In the genomic region with DNA sequence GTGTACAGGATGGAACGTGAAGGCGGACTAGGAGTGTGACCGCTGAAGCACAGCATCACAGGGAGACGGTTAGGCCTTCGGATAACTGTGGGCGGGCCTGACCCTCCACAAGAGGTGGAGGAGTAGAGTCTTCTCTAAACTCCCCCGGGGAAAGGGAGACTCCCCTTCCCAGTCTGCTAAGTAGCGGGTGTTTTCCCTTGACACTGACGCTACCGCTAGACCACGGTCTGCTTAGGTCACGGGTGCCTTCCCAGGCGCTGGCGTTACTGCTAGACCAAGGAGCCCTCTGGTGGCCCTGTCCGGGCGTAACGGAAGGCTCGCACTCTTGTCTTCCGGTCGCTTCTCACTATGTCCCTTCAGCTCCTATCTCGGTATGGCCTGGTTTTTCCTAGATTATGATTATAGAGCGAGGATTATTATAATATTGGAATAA, we compare ENCODE assay signal across 9 cellular contexts. TPM values are rescaled to one million over a fixed set of nuclear protein-coding genes. Genes with fewer than 3 reads are reported as not detected.
DNase-seq lines count a peak whose midpoint lies in the region; ATAC-seq and TF ChIP-seq lines count a peak whose summit lies in the region.
"Not testable (repeated sequence)": the region's sequence is repeated elsewhere in the genome, so short reads cannot be mapped to it uniquely, and the experiment has no call there.
"Had no signal": no experiment of that assay in that cellular context is flagged by ENCODE, and none has a peak within 500 bp of the region (broad histone marks: within the 10 kb centered on the region; RNA-seq: fewer than 3 reads in every experiment).

No MANE protein-coding gene starts in this region.

- not testable (repeated sequence) for H3K27me3 Mint-ChIP-seq in CD4-positive, CD25-positive, alpha-beta regulatory T cell; activated naive CD4-positive, alpha-beta T cell treated with anti-CD3 and anti-CD28 coated beads for 36 hours (ENCODE audit: low read depth); mesothelial cell of epicardium (ENCODE audit: low read depth)

- H3K27ac ChIP-seq in CD4-positive, CD25-positive, alpha-beta regulatory T cell (ENCODE audit: insufficient read depth, low read length, poor library complexity, severe bottlenecking): peak overlapping the region; percentile 55

- intact Hi-C loops in activated naive CD4-positive, alpha-beta T cell treated with anti-CD3 and anti-CD28 coated beads for 36 hours (cut with micrococcal nuclease): loop anchor here (1.0 to 5.0 kb wide), 6 partner anchors 35 to 198 kb away; a partner anchor contains a TSS

- H3K9me3 Mint-ChIP-seq in CD4-positive, CD25-positive, alpha-beta regulatory T cell; activated naive CD4-positive, alpha-beta T cell treated with anti-CD3 and anti-CD28 coated beads for 36 hours; mesothelial cell of epicardium: not testable (repeated sequence)

- peaks cover 4 to 20% (median 8%) of the 10 kb centered on the region in 4 donors for H3K4me1 Mint-ChIP-seq in CD4-positive, CD25-positive, alpha-beta regulatory T cell
- peaks cover 11% of the 10 kb centered on the region for H3K4me1 Mint-ChIP-seq in activated naive CD4-positive, alpha-beta T cell treated with anti-CD3 and anti-CD28 coated beads for 36 hours (ENCODE audit: low read depth)
- H3K4me1 Mint-ChIP-seq in mesothelial cell of epicardium: not testable (repeated sequence)

- peak; percentile 34 to 39 for ATAC-seq in CD4-positive, CD25-positive, alpha-beta regulatory T cell (ENCODE audit: low read depth in 2 of 2)
- ATAC-seq in GM21619 (IDR thresholded peaks at IDR 0.05; ENCODE audit: unreplicated experiment): peak; percentile 49

- TF ChIP-seq CTCF in fibroblast of pulmonary artery (IDR thresholded peaks at IDR 0.05; ENCODE audit: low read length, missing control alignments); mesothelial cell of epicardium (IDR thresholded peaks at IDR 0.05; ENCODE audit: unreplicated experiment): not testable (repeated sequence)

- not testable (repeated sequence) for H3K36me3 ChIP-seq in CD4-positive, CD25-positive, alpha-beta regulatory T cell (ENCODE audit: control insufficient read depth, insufficient read depth, low read length)

- H3K9me3 ChIP-seq in CD4-positive, CD25-positive, alpha-beta regulatory T cell (ENCODE audit: control insufficient read depth in 2 of 2, low read length in 2 of 2): not testable (repeated sequence)

- peak overlapping the region; percentile 90 to 96 (median 94) for H3K27ac Mint-ChIP-seq in CD4-positive, CD25-positive, alpha-beta regulatory T cell
- H3K27ac Mint-ChIP-seq in activated naive CD4-positive, alpha-beta T cell treated with anti-CD3 and anti-CD28 coated beads for 36 hours: peak overlapping the region; percentile 92
- H3K27ac Mint-ChIP-seq in mesothelial cell of epicardium: peak overlapping the region; percentile 96

- H3K4me3 Mint-ChIP-seq in CD4-positive, CD25-positive, alpha-beta regulatory T cell: peak overlapping the region; percentile 81 to 91 (median 87)
- H3K4me3 Mint-ChIP-seq in activated naive CD4-positive, alpha-beta T cell treated with anti-CD3 and anti-CD28 coated beads for 36 hours: peak overlapping the region; percentile 67
- peak overlapping the region; percentile 59 for H3K4me3 Mint-ChIP-seq in mesothelial cell of epicardium

- not testable (repeated sequence) for H3K27me3 ChIP-seq in CD4-positive, CD25-positive, alpha-beta regulatory T cell (ENCODE audit: control insufficient read depth, insufficient read depth, low read length)

- H3K4me1 ChIP-seq in CD4-positive, CD25-positive, alpha-beta regulatory T cell (ENCODE audit: control insufficient read depth, insufficient read depth, low read length, poor library complexity, severe bottlenecking): not testable (repeated sequence)

- CTCF ChIA-PET in activated naive CD4-positive, alpha-beta T cell treated with anti-CD3 and anti-CD28 coated beads for 36 hours (lab: Charles Lee): interaction anchor here (0.6 to 1.4 kb wide), 9 partner anchors 13 to 192 kb away, joined by 3 to 5 read pairs (median 3); no protein-coding TSS in a partner anchor

- not testable (repeated sequence) for H3K4me3 ChIP-seq in CD4-positive, CD25-positive, alpha-beta regulatory T cell (ENCODE audit: low read depth, low read length); fibroblast of pulmonary artery (replicated peaks; ENCODE audit: low read depth, low read length)

- not testable (repeated sequence) for H3K36me3 Mint-ChIP-seq in CD4-positive, CD25-positive, alpha-beta regulatory T cell; activated naive CD4-positive, alpha-beta T cell treated with anti-CD3 and anti-CD28 coated beads for 36 hours (ENCODE audit: low read depth); mesothelial cell of epicardium

- DNase-seq in CD4-positive, CD25-positive, alpha-beta regulatory T cell: peak in 1 of 3 donors; percentile 13
- DNase-seq in NCI-H1105 (lab: John Stamatoyannopoulos, UW) (peak; percentile 15), SIG-M5 treated with dmso at 0.1 percent for 504 hours (lab: John Stamatoyannopoulos, UW; ENCODE audit: unreplicated experiment) (peak; percentile 45), fibroblast of pulmonary artery (ENCODE audit: low read depth) (peak; percentile 7)
- peak; percentile 64 for DNase-seq in activated naive CD4-positive, alpha-beta T cell treated with anti-CD3 and anti-CD28 coated beads for 36 hours
- DNase-seq in mesothelial cell of epicardium (ENCODE audit: low spot score in 2 of 2, unreplicated experiment in 2 of 2): not testable (repeated sequence)
- DNase-seq in stimulated activated CD4-positive, alpha-beta T cell treated with anti-CD3 and anti-CD28 coated beads, Interleukin-2, amount 100 ng/mL, for 48 hours: peak; percentile 10 to 13

RNA-seq across cellular contexts. Expression of a gene that starts 6.6 kb away (rescaled TPM):
- 20.0 TPM for total RNA-seq in CD4-positive, CD25-positive, alpha-beta regulatory T cell
- 1 to 10 TPM; 6.2 to 8.1 (median 7.5) TPM for polyA plus RNA-seq in CD4-positive, CD25-positive, alpha-beta regulatory T cell
- total RNA-seq in activated naive CD4-positive, alpha-beta T cell treated with anti-CD3 and anti-CD28 coated beads for 36 hours: 10 to 100 TPM; 39.4 to 41.0 TPM
- 31.8 to 35.4 TPM (median 35.3 TPM) in 3 replicates for total RNA-seq in mesothelial cell of epicardium

RNA-seq across cellular contexts. Expression of a gene that starts 33.8 kb away (rescaled TPM):
- total RNA-seq in CD4-positive, CD25-positive, alpha-beta regulatory T cell: 39.4 TPM
- 1 to 10 TPM; 2.3 to 5.2 (median 3.0) TPM for polyA plus RNA-seq in CD4-positive, CD25-positive, alpha-beta regulatory T cell
- total RNA-seq in activated naive CD4-positive, alpha-beta T cell treated with anti-CD3 and anti-CD28 coated beads for 36 hours: 10 to 100 TPM; 32.7 to 38.7 TPM
- 38.5 to 43.6 TPM (median 39.2 TPM) in 3 replicates for total RNA-seq in mesothelial cell of epicardium

RNA-seq across cellular contexts. Expression of a gene that starts 35.0 kb away (rescaled TPM):
- total RNA-seq in CD4-positive, CD25-positive, alpha-beta regulatory T cell: not detected
- polyA plus RNA-seq in CD4-positive, CD25-positive, alpha-beta regulatory T cell: not detected
- not detected for total RNA-seq in activated naive CD4-positive, alpha-beta T cell treated with anti-CD3 and anti-CD28 coated beads for 36 hours
- total RNA-seq in mesothelial cell of epicardium: 16.7 to 18.3 TPM (median 17.3 TPM) in 3 replicates

RNA-seq across cellular contexts. Expression of a gene that starts 55.9 kb away (rescaled TPM):
- 3.4 TPM for total RNA-seq in CD4-positive, CD25-positive, alpha-beta regulatory T cell
- 1 to 10 TPM in 3 of 4 donors, under 1 TPM in 1; 0.65 to 4.2 (median 2.3) TPM for polyA plus RNA-seq in CD4-positive, CD25-positive, alpha-beta regulatory T cell
- total RNA-seq in activated naive CD4-positive, alpha-beta T cell treated with anti-CD3 and anti-CD28 coated beads for 36 hours: under 1 TPM; 0.42 to 0.57 TPM
- 2.2 to 3.9 TPM (median 2.9 TPM) in 3 replicates for total RNA-seq in mesothelial cell of epicardium
- total RNA-seq: glomerular endothelial cell had no signal

Comparison
In these comparisons a context has a peak if more than half of its experiments do, and no peak if none do; other contexts are left out.
1. RNA of a gene that starts 35.0 kb away (total RNA-seq): 16.7 to 18.3 TPM in mesothelial cell of epicardium; not detected in activated naive CD4-positive, alpha-beta T cell treated with anti-CD3 and anti-CD28 coated beads for 36 hours and not detected in CD4-positive, CD25-positive, alpha-beta regulatory T cell (single experiment); every median in the first group is over 10 times any median in the second.
2. Peak in every context shown above with its lines, with median percentiles within 50 percentile points of each other: H3K27ac Mint-ChIP-seq and H3K4me3 Mint-ChIP-seq.